ENCODE assay signal across 23 cellular contexts in genomic region chr5:148660346-148660660, GRCh38. TPM values are rescaled to one million over a fixed set of nuclear protein-coding genes. Genes with fewer than 3 reads are reported as not detected.
A peak's percentile ranks its signal among the peaks of the same experiment; 100 is the strongest.
DNase-seq lines count a peak whose midpoint lies in the region; ATAC-seq, FAIRE-seq and TF ChIP-seq lines count a peak whose summit lies in the region.
"Had no signal": no experiment of that assay in that cellular context is flagged by ENCODE, and none has a peak within 500 bp of the region (broad histone marks: within the 10 kb centered on the region; RNA-seq: fewer than 3 reads in every experiment).

No MANE protein-coding gene starts in this region.

- no peak for TF ChIP-seq POLR2A in K562 (conservative IDR thresholded peaks at IDR 0.05)
- no peak for TF ChIP-seq POLR2A in transverse colon (IDR thresholded peaks at IDR 0.05)

- H3K4me3 Mint-ChIP-seq in glutamatergic neuron (ENCODE audit: unreplicated experiment) = no peak overlapping the region
- H3K4me3 Mint-ChIP-seq: CD4-positive, CD25-positive, alpha-beta regulatory T cell; CD8-positive, alpha-beta memory T cell; HFFc6 had no signal

- TF ChIP-seq RAD21 in K562 (CRISPR knock-in tag; conservative IDR thresholded peaks at IDR 0.05 in 1 of 2, IDR thresholded peaks at IDR 0.05 in 1 of 2) = no peak

- in situ Hi-C loops in K562 (cut with MboI) (no loop called here), transverse colon (cut with MboI; ENCODE audit: low pct_ligation_motif_present in 1 of 4, low pct_unique_long_range_greater_than_20kb in 1 of 4, low sequenced_read_pairs in 3 of 4) (no loop called here)

- no peaks in the 10 kb centered on the region for H3K9me1 ChIP-seq in K562 (ENCODE audit: control insufficient read depth, insufficient read depth, low read length)

- H3K27me3 ChIP-seq in K562 (ENCODE audit: control insufficient read depth in 2 of 2, insufficient read depth in 2 of 2, low read length in 2 of 2) (no peaks in the 10 kb centered on the region), colonic mucosa (no peaks in the 10 kb centered on the region), mesendoderm (ENCODE audit: insufficient read depth, low read length, poor library complexity) (peaks cover 1% of the 10 kb centered on the region), transverse colon (peaks cover 7% of the 10 kb centered on the region)

- H2AFZ ChIP-seq in K562 (ENCODE audit: low read depth, low read length) = peak overlapping the region; percentile 24; the same call in 1 of the 2 replicates

- H3K36me3 ChIP-seq in K562 (ENCODE audit: control insufficient read depth, insufficient read depth, low read length) (no peaks in the 10 kb centered on the region), colonic mucosa (no peaks in the 10 kb centered on the region), mesendoderm (ENCODE audit: control insufficient read depth, insufficient read depth, low read length) (no peaks in the 10 kb centered on the region), transverse colon (no peaks in the 10 kb centered on the region)
- H3K36me3 ChIP-seq: BE2C had no signal

- no peak overlapping the region; the same call in 1 of the 3 replicates for H3K27ac ChIP-seq in K562 (ENCODE audit: extremely low read depth, low read depth, low read length)
- H3K27ac ChIP-seq in colonic mucosa = peak overlapping the region; percentile 7
- no peak overlapping the region for H3K27ac ChIP-seq in mesendoderm (ENCODE audit: low read depth, low read length)
- H3K27ac ChIP-seq in transverse colon = peak overlapping the region; percentile 7 to 58 (median 34)

- H2AK5ac ChIP-seq in mesendoderm (ENCODE audit: low read length) = no peak overlapping the region

- no peak overlapping the region for H3K4me3 ChIP-seq in K562
- no peak overlapping the region for H3K4me3 ChIP-seq in colonic mucosa
- H3K4me3 ChIP-seq in mesendoderm (ENCODE audit: low read length) = no peak overlapping the region
- no peak overlapping the region for H3K4me3 ChIP-seq in transverse colon
- H3K4me3 ChIP-seq: GM12878 had no signal

- peak; percentile 40 for ATAC-seq in K562
- ATAC-seq: GM12878, HCT116 had no signal

- BruUV-seq in K562 (replicated peaks; lab: Mats Ljungman, UMichigan) = no TSS peak

- no peaks in the 10 kb centered on the region for H3K27me3 Mint-ChIP-seq in glutamatergic neuron (ENCODE audit: unreplicated experiment)

- DNase-seq in K562 (ENCODE audit: extremely low read depth in 1 of 4, low spot score in 3 of 4) (peak in 3 of 4 experiments; percentile 17 to 25 (median 22)), colonic mucosa (no peak), mesendoderm (peak; percentile 52), transverse colon (no peak), glutamatergic neuron (no peak)
- no peak for DNase-seq in stimulated activated naive CD4-positive, alpha-beta T cell treated with Interleukin-2 at 50 U/mL for 16 hours (lab: John Stamatoyannopoulos, UW)
- DNase-seq: ACHN; BE2C; C1 segment of cervical spinal cord; CD4-positive, CD25-positive, alpha-beta regulatory T cell; CD8-positive, alpha-beta memory T cell; COR-L47; DMS 273 treated with DMSO at 0.1 percent for 48 hours; DND-41; EL; GOT3; H7; HFFc6 had no signal

- no peak overlapping the region for H4K8ac ChIP-seq in mesendoderm (ENCODE audit: low read depth, low read length)

- no peak overlapping the region for H4K5ac ChIP-seq in mesendoderm (ENCODE audit: low read length)

- no peak overlapping the region for H2BK5ac ChIP-seq in mesendoderm (ENCODE audit: low read length)

- no peaks in the 10 kb centered on the region for H3K79me1 ChIP-seq in mesendoderm (ENCODE audit: low read length)

- H3K56ac ChIP-seq in mesendoderm (ENCODE audit: low read length) = no peak overlapping the region

- POLR2A ChIA-PET in K562 (lab: Yijun Ruan, JAX) = no interaction called here

- H3K4me1 ChIP-seq in K562 (replicated peaks in 1 of 2; ENCODE audit: control insufficient read depth in 2 of 2, insufficient read depth in 2 of 2, low read length in 2 of 2) (peaks cover 6 to 21% of the 10 kb centered on the region in 2 experiments; a peak in 3 of 5 replicates), colonic mucosa (no peaks in the 10 kb centered on the region), mesendoderm (ENCODE audit: control insufficient read depth, low read depth, low read length) (peaks cover 4% of the 10 kb centered on the region), transverse colon (peaks cover 0 to 35% (median 19%) of the 10 kb centered on the region in 4 donors)
- H3K4me1 ChIP-seq: BE2C had no signal

- H3K23ac ChIP-seq in mesendoderm (ENCODE audit: low read length) = no peak overlapping the region

- no peak overlapping the region for H2BK120ac ChIP-seq in mesendoderm (ENCODE audit: low read depth, low read length)

- no peak for FAIRE-seq in K562 (lab: Jason Lieb, UNC)
- FAIRE-seq: A204.1, GM12878, HTR-8/SVneo had no signal

- WGBS in K562 (ENCODE audit: insufficient coverage, low coverage, missing lambda C conversion rate) = 1% methylated on average over 5 of the region's 5 CpGs
- no CpG with 5 or more reads among the region's 5 CpGs for WGBS in mesendoderm (ENCODE audit: extremely low coverage, insufficient coverage, low lambda C conversion rate)
- WGBS in transverse colon (ENCODE audit: low coverage in 1 of 2), 2 donors = 6 to 34% methylated on average over 5 of the region's 5 CpGs

- H3K9ac ChIP-seq in K562 (ENCODE audit: insufficient read depth in 1 of 2, low read depth in 2 of 2, low read length in 2 of 2) (no peak overlapping the region), colonic mucosa (ENCODE audit: low read depth in 2 of 2, low read length in 2 of 2) (no peak overlapping the region), mesendoderm (ENCODE audit: low read length) (no peak overlapping the region)

- H3K36me3 Mint-ChIP-seq in glutamatergic neuron (ENCODE audit: unreplicated experiment) = no peaks in the 10 kb centered on the region
- H3K36me3 Mint-ChIP-seq: CD4-positive, CD25-positive, alpha-beta regulatory T cell; CD8-positive, alpha-beta memory T cell had no signal

- no peaks in the 10 kb centered on the region for H3K9me3 Mint-ChIP-seq in glutamatergic neuron (ENCODE audit: unreplicated experiment)
- H3K9me3 Mint-ChIP-seq: CD8-positive, alpha-beta memory T cell; HFFc6 had no signal

- no peak overlapping the region for H3K4ac ChIP-seq in mesendoderm (ENCODE audit: low read depth, low read length)

- TF ChIP-seq CTCF in K562 (IDR thresholded peaks at IDR 0.05 in 2 of 3, conservative IDR thresholded peaks at IDR 0.05 in 1 of 3; ENCODE audit: insufficient read depth in 2 of 3, low read depth in 1 of 3, low read length in 3 of 3) (no peak), colonic mucosa (IDR thresholded peaks at IDR 0.05) (no peak), transverse colon (IDR thresholded peaks at IDR 0.05) (no peak), glutamatergic neuron (IDR thresholded peaks at IDR 0.05; ENCODE audit: partially characterized antibody, unreplicated experiment) (no peak)

- H3K79me2 ChIP-seq in K562 (ENCODE audit: control insufficient read depth, insufficient read depth, low read length) (no peaks in the 10 kb centered on the region), mesendoderm (ENCODE audit: control insufficient read depth, insufficient read depth, low read length) (no peaks in the 10 kb centered on the region)

- CTCF ChIA-PET in K562 (lab: Yijun Ruan, JAX; ENCODE audit: low intra/inter-chr PET ratio) = no interaction called here

- TF ChIP-seq EP300 in K562 (IDR thresholded peaks at IDR 0.05; ENCODE audit: low read length) = no peak
- TF ChIP-seq EP300 in transverse colon (IDR thresholded peaks at IDR 0.05; ENCODE audit: low read depth) = no peak

- no peak overlapping the region for H3K27ac Mint-ChIP-seq in glutamatergic neuron (ENCODE audit: unreplicated experiment)
- H3K27ac Mint-ChIP-seq: CD4-positive, CD25-positive, alpha-beta regulatory T cell; CD8-positive, alpha-beta memory T cell; HFFc6 had no signal

- peaks cover 2% of the 10 kb centered on the region for H3K4me1 Mint-ChIP-seq in glutamatergic neuron (ENCODE audit: low read depth, unreplicated experiment)
- H3K4me1 Mint-ChIP-seq: CD4-positive, CD25-positive, alpha-beta regulatory T cell; CD8-positive, alpha-beta memory T cell had no signal

- H3K18ac ChIP-seq in mesendoderm (ENCODE audit: low read length) = no peak overlapping the region

- H3K4me2 ChIP-seq in K562 (ENCODE audit: insufficient read depth, low read length) = peak overlapping the region; percentile 52
- H3K4me2 ChIP-seq in mesendoderm (ENCODE audit: low read length) = no peak overlapping the region

- H3K9me3 ChIP-seq in K562 (replicated peaks; ENCODE audit: control insufficient read depth, insufficient read depth, low read depth, low read length) (no peaks in the 10 kb centered on the region), colonic mucosa (no peaks in the 10 kb centered on the region), transverse colon (no peaks in the 10 kb centered on the region)
- H3K9me3 ChIP-seq: BE2C had no signal

- intact Hi-C loops in K562 (cut with micrococcal nuclease) (no loop called here), colonic mucosa (cut with DNase I) (no loop called here), transverse colon (cut with DNase I; ENCODE audit: low total_unique reads) (no loop called here)

- H4K20me1 ChIP-seq in K562 (replicated peaks; ENCODE audit: control insufficient read depth, insufficient read depth, low read length) = no peaks in the 10 kb centered on the region

- no peak overlapping the region for H2BK15ac ChIP-seq in mesendoderm (replicated peaks; ENCODE audit: low read depth)

RNA-seq across cellular contexts. Expression of gene HTR4, which starts 6.0 kb away (rescaled TPM):
- total RNA-seq in K562 (2011; cell fraction: chromatin; rRNA removed; ENCODE audit: low replicate concordance) = 0.77 and 0.90 TPM in 2 replicates
- total RNA-seq in K562 (2011; cell fraction: nucleolus; rRNA removed) = 0.17 and 0.26 TPM in 2 replicates
- 0.37 and 0.61 TPM in 2 replicates for total RNA-seq in K562 (2011; cell fraction: nucleoplasm; rRNA removed)
- total RNA-seq in K562 (2014; rRNA removed) = not detected in 2 replicates
- total RNA-seq in K562 (2014; rRNA removed; fragmentation: Illumina TruSeq; extraction: Trizol) = not detected in 2 replicates
- not detected in 2 replicates for total RNA-seq in K562 (2015; rRNA removed; fragmentation: Illumina TruSeq; extraction: Trizol)
- not detected in 2 replicates for total RNA-seq in K562 (2021)
- polyA plus RNA-seq in K562 (2011; rRNA removed) = 0.13 TPM in 1 of 2 replicates, not detected in the other
- polyA plus RNA-seq in K562 (2011; cell fraction: cytosol; rRNA removed) = 0.03 and 0.13 TPM in 2 replicates
- 0.17 TPM in 1 of 2 replicates, not detected in the other for polyA plus RNA-seq in K562 (2011; cell fraction: nucleus; rRNA removed)
- not detected in 2 replicates for polyA plus RNA-seq in K562 (2012)
- not detected in 2 replicates for polyA plus RNA-seq in K562 (2014; fragmentation: Illumina TruSeq; extraction: Trizol)
- not detected for polyA plus RNA-seq in K562 (2014; fragmentation: Nextera tagmentation; extraction: Ambion mirVana)
- polyA plus RNA-seq in K562 (2014; rRNA removed) = 0.09 TPM in 1 of 2 replicates, not detected in the other
- 0.15 and 0.60 TPM in 2 replicates for polyA minus RNA-seq in K562 (2011; rRNA and poly(A)+ RNA removed)
- not detected in 2 replicates for polyA minus RNA-seq in K562 (2011; cell fraction: cytosol; rRNA and poly(A)+ RNA removed)
- not detected in 2 replicates for polyA minus RNA-seq in K562 (2011; cell fraction: nucleus; rRNA and poly(A)+ RNA removed)
- 1 to 10 TPM; 7.5 to 8.9 TPM for total RNA-seq in colonic mucosa
- polyA plus RNA-seq in mesendoderm (2013, experiment 1 of 2) = not detected
- not detected for polyA plus RNA-seq in mesendoderm (2013, experiment 2 of 2)
- total RNA-seq in transverse colon = 10 to 100 TPM; 17.6 to 21.3 (median 19.9) TPM
- total RNA-seq in glutamatergic neuron (ENCODE audit: unreplicated experiment) = not detected
- total RNA-seq: CD4-positive, CD25-positive, alpha-beta regulatory T cell; CD8-positive, alpha-beta memory T cell; G401; GM12878; H7; HFFc6 had no signal
- polyA plus RNA-seq: CD4-positive, CD25-positive, alpha-beta regulatory T cell; CD8-positive, alpha-beta memory T cell; GM12878 had no signal

Comparison
In these comparisons a context has a peak if more than half of its experiments do, and no peak if none do; other contexts are left out.
1. DNase-seq: peak in K562 (3 of 4) and mesendoderm (single experiment); none in colonic mucosa (single experiment), transverse colon (single experiment), stimulated activated naive CD4-positive, alpha-beta T cell treated with Interleukin-2 at 50 U/mL for 16 hours (single experiment) and glutamatergic neuron (single experiment).
2. H3K27ac ChIP-seq: peak in colonic mucosa (single experiment) and transverse colon (4 of 4); none in K562 (single experiment) and mesendoderm (single experiment).